ENCODE assay signal across 8 cellular contexts in the genomic region with DNA sequence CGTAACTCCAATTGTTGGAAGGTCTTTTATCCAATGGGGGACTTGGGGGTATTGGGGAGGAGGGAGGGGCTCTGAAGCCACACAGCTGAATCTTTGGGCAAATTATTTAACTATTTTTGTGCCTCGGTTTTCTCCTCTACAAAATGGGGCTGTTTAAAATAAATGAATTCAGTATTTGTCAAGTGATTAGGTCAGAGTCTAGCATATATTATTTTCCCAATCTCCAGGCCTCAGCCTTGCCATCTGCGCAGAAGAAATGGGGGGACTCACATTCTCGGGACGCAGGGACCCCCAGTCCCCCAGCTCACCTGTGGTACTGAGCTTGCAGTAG. TPM values are rescaled to one million over a fixed set of nuclear protein-coding genes. Genes with fewer than 3 reads are reported as not detected.
DNase-seq lines count a peak whose midpoint lies in the region; ATAC-seq and TF ChIP-seq lines count a peak whose summit lies in the region.

No MANE protein-coding gene starts in this region.

- peaks cover 28% of the 10 kb centered on the region for H3K36me3 Mint-ChIP-seq in activated naive CD4-positive, alpha-beta T cell treated with anti-CD3 and anti-CD28 coated beads for 36 hours (ENCODE audit: low read depth)
- H3K36me3 Mint-ChIP-seq in brain = peaks cover 40% of the 10 kb centered on the region

- peak overlapping the region; percentile 88 for H3K27ac Mint-ChIP-seq in activated naive CD4-positive, alpha-beta T cell treated with anti-CD3 and anti-CD28 coated beads for 36 hours
- H3K27ac Mint-ChIP-seq in brain = peak overlapping the region; percentile 80 to 95 (median 89)

- no peak for ATAC-seq in lung (ENCODE audit: insufficient read depth, low FRiP score)
- no peak for ATAC-seq in HG03159 (IDR thresholded peaks at IDR 0.05; ENCODE audit: unreplicated experiment)
- ATAC-seq in GM19452 (IDR thresholded peaks at IDR 0.05; ENCODE audit: unreplicated experiment) = no peak

- peak overlapping the region; percentile 45 for H3K4me3 ChIP-seq in lung
- peak overlapping the region; percentile 51 to 97 (median 92) for H3K4me3 ChIP-seq in transverse colon

- H3K4me1 ChIP-seq in lung (ENCODE audit: control insufficient read depth in 2 of 2, insufficient read depth in 2 of 2, low read length in 2 of 2) (peaks cover 0 to 9% of the 10 kb centered on the region in 2 donors), transverse colon (peaks cover 32 to 74% (median 51%) of the 10 kb centered on the region in 4 donors)

- no peak for TF ChIP-seq EP300 in transverse colon (IDR thresholded peaks at IDR 0.05; ENCODE audit: low read depth)

- H3K9me3 ChIP-seq in lung (ENCODE audit: control insufficient read depth in 2 of 2, insufficient read depth in 1 of 2, low read length in 1 of 2) = no peaks in the 10 kb centered on the region
- no peaks in the 10 kb centered on the region for H3K9me3 ChIP-seq in transverse colon

- in situ Hi-C loops in transverse colon (cut with MboI; ENCODE audit: low pct_ligation_motif_present in 1 of 4, low pct_unique_long_range_greater_than_20kb in 1 of 4, low sequenced_read_pairs in 3 of 4) = loop anchor here in 1 of 4 donors (10.0 kb wide), 1 partner anchor 106 kb away; no protein-coding TSS in a partner anchor

- peaks cover 38% of the 10 kb centered on the region for H3K4me1 Mint-ChIP-seq in activated naive CD4-positive, alpha-beta T cell treated with anti-CD3 and anti-CD28 coated beads for 36 hours (ENCODE audit: low read depth)
- peaks cover 44% of the 10 kb centered on the region for H3K4me1 Mint-ChIP-seq in brain

- intact Hi-C loops in activated naive CD4-positive, alpha-beta T cell treated with anti-CD3 and anti-CD28 coated beads for 36 hours (cut with micrococcal nuclease) = loop anchor here (1.0 to 5.0 kb wide), 3 partner anchors 26 to 124 kb away; a partner anchor contains a TSS
- intact Hi-C loops in transverse colon (cut with DNase I; ENCODE audit: low total_unique reads) = loop anchor here (5.0 kb wide), 1 partner anchor 84 kb away; a partner anchor contains a TSS

- no peak for DNase-seq in activated naive CD4-positive, alpha-beta T cell treated with anti-CD3 and anti-CD28 coated beads for 36 hours
- no peak for DNase-seq in activated naive CD4-positive, alpha-beta T cell (lab: John Stamatoyannopoulos, UW)
- no peak for DNase-seq in lung (ENCODE audit: low spot score)
- no peak for DNase-seq in transverse colon
- DNase-seq in NCI-H2171 treated with DMSO at 0.1 percent for 48 hours (lab: John Stamatoyannopoulos, UW) = no peak

- H3K36me3 ChIP-seq in lung (ENCODE audit: control insufficient read depth in 2 of 2, insufficient read depth in 2 of 2, low read length in 2 of 2) (peaks cover 0 to 29% of the 10 kb centered on the region in 2 donors), transverse colon (peaks cover 0 to 14% (median 7%) of the 10 kb centered on the region in 4 donors)

- CTCF ChIA-PET in activated naive CD4-positive, alpha-beta T cell treated with anti-CD3 and anti-CD28 coated beads for 36 hours (lab: Charles Lee) = interaction anchor here (0.6 to 1.8 kb wide), 6 partner anchors 10 to 43 kb away, joined by 3 to 10 read pairs (median 6); no protein-coding TSS in a partner anchor

- H3K9me3 Mint-ChIP-seq in activated naive CD4-positive, alpha-beta T cell treated with anti-CD3 and anti-CD28 coated beads for 36 hours = no peaks in the 10 kb centered on the region
- H3K9me3 Mint-ChIP-seq in brain = no peaks in the 10 kb centered on the region

- WGBS in lung, 2 donors = 26% methylated on average over 5 of the region's 5 CpGs
- WGBS in transverse colon (ENCODE audit: low coverage in 1 of 2), 2 donors = 21 to 42% methylated on average over 3 to 5 of the region's 5 CpGs

- H3K27ac ChIP-seq in lung (ENCODE audit: low read depth in 1 of 2, low read length in 1 of 2) (peak overlapping the region; percentile 94 to 98), transverse colon (peak overlapping the region; percentile 95 to 99 (median 96))

- no peak for TF ChIP-seq POLR2A in transverse colon (IDR thresholded peaks at IDR 0.05)

- peak overlapping the region; percentile 82 for H3K4me3 Mint-ChIP-seq in activated naive CD4-positive, alpha-beta T cell treated with anti-CD3 and anti-CD28 coated beads for 36 hours
- peak overlapping the region; percentile 83 to 89 (median 85) for H3K4me3 Mint-ChIP-seq in brain

- H3K27me3 ChIP-seq in lung (ENCODE audit: control insufficient read depth, insufficient read depth) (no peaks in the 10 kb centered on the region), transverse colon (no peaks in the 10 kb centered on the region)

- H3K27me3 Mint-ChIP-seq in activated naive CD4-positive, alpha-beta T cell treated with anti-CD3 and anti-CD28 coated beads for 36 hours (ENCODE audit: low read depth) = no peaks in the 10 kb centered on the region
- no peaks in the 10 kb centered on the region for H3K27me3 Mint-ChIP-seq in brain

- TF ChIP-seq CTCF in brain (conservative IDR thresholded peaks at IDR 0.05) = no peak
- TF ChIP-seq CTCF in lung (IDR thresholded peaks at IDR 0.05; ENCODE audit: control extremely low read depth, extremely low read depth) = no peak
- no peak for TF ChIP-seq CTCF in transverse colon (IDR thresholded peaks at IDR 0.05)

RNA-seq across cellular contexts. Expression of a gene that starts 1.5 kb away (rescaled TPM):
- total RNA-seq in activated naive CD4-positive, alpha-beta T cell treated with anti-CD3 and anti-CD28 coated beads for 36 hours = 100 to 1,000 TPM; 326 to 354 TPM
- polyA plus RNA-seq in brain (ENCODE audit: insufficient read depth, low read depth, low replicate concordance) (1,738 TPM), lung (100 to 1,000 TPM; 352 to 797 TPM)
- total RNA-seq in lung (100 to 1,000 TPM; 179 to 468 TPM), transverse colon (100 to 1,000 TPM; 307 to 561 (median 400) TPM)

RNA-seq across cellular contexts. Expression of a gene that starts 31.7 kb away (rescaled TPM):
- 1 to 10 TPM; 6.5 to 7.2 TPM for total RNA-seq in activated naive CD4-positive, alpha-beta T cell treated with anti-CD3 and anti-CD28 coated beads for 36 hours
- polyA plus RNA-seq in brain (ENCODE audit: insufficient read depth, low read depth, low replicate concordance) (139 TPM), lung (10 to 100 TPM; 30.8 to 38.7 TPM)
- total RNA-seq in lung (10 to 100 TPM; 39.8 to 47.1 TPM), transverse colon (10 to 100 TPM; 31.4 to 70.0 (median 47.5) TPM)

RNA-seq across cellular contexts. Expression of a gene that starts 33.3 kb away (rescaled TPM):
- 10 to 100 TPM; 10.9 to 11.2 TPM for total RNA-seq in activated naive CD4-positive, alpha-beta T cell treated with anti-CD3 and anti-CD28 coated beads for 36 hours
- 130 TPM for polyA plus RNA-seq in brain (ENCODE audit: insufficient read depth, low read depth, low replicate concordance)
- total RNA-seq in lung = 10 to 100 TPM; 39.4 to 80.9 TPM
- 10 to 100 TPM; 36.8 to 37.1 TPM for polyA plus RNA-seq in lung
- 100 to 1,000 TPM; 160 to 467 (median 242) TPM for total RNA-seq in transverse colon
